ENCODE assay signal across 8 cellular contexts in genomic region chr6:42661540-42662153, GRCh38.
DNase-seq lines count a peak whose midpoint lies in the region; ATAC-seq and TF ChIP-seq lines count a peak whose summit lies in the region.

No MANE protein-coding gene starts in this region.

- TF ChIP-seq POLR2A in right lobe of liver (IDR thresholded peaks at IDR 0.05) = no peak

- peak; percentile 86 for TF ChIP-seq CTCF in HFF-Myc (IDR thresholded peaks at IDR 0.05; ENCODE audit: low read depth, low read length, missing control alignments)
- peak; percentile 87 to 90 (median 88) for TF ChIP-seq CTCF in right lobe of liver (IDR thresholded peaks at IDR 0.05)

- intact Hi-C loops in right lobe of liver (cut with DNase I) = loop anchor here in 1 of 2 donors (10.0 kb wide), 1 partner anchor 213 kb away; the partner anchor contains the start of gene RPL7L1

- DNase-seq in Ammon's horn (ENCODE audit: low spot score) (peak; percentile 78), HFF-Myc (ENCODE audit: extremely low read depth, low read depth) (peak; percentile 38), NCI-H748 (lab: John Stamatoyannopoulos, UW; ENCODE audit: unreplicated experiment) (peak; percentile 75), dedifferentiated amniotic fluid mesenchymal stem cell (ENCODE audit: extremely low spot score) (peak; percentile 76), right lobe of liver (peak; percentile 71 to 77 (median 73))
- DNase-seq in activated CD4-positive, alpha-beta T cell treated with anti-CD3 and anti-CD28 coated beads, Interleukin-2, amount 50 U/mL, for 1 hour = peak; percentile 88
- peak; percentile 67 to 80 (median 71) for DNase-seq in stimulated activated CD4-positive, alpha-beta T cell treated with anti-CD3 and anti-CD28 coated beads, TNF-alpha, amount 100 ng/mL, for 4 hours (ENCODE audit: low read depth in 3 of 3)

- no peak overlapping the region for H3K27ac ChIP-seq in right lobe of liver

- ATAC-seq in right lobe of liver (peak; percentile 86 to 96 (median 94)), HG02798 (IDR thresholded peaks at IDR 0.05; ENCODE audit: poor library complexity, unreplicated experiment) (no peak)

- no peaks in the 10 kb centered on the region for H3K9me3 ChIP-seq in right lobe of liver

- no peaks in the 10 kb centered on the region for H3K4me1 ChIP-seq in right lobe of liver

- peaks cover 4 to 78% (median 30%) of the 10 kb centered on the region in 4 donors for H3K36me3 ChIP-seq in right lobe of liver

- WGBS in right lobe of liver (ENCODE audit: insufficient coverage, low coverage, low lambda C conversion rate, missing lambda C conversion rate) = 0% methylated on average over 5 of the region's 5 CpGs

- H3K4me3 ChIP-seq in HFF-Myc (replicated peaks; ENCODE audit: low read depth, low read length) (no peak overlapping the region), right lobe of liver (no peak overlapping the region)

- H3K27me3 ChIP-seq in right lobe of liver = no peaks in the 10 kb centered on the region

Comparison
In these comparisons a context has a peak if more than half of its experiments do, and no peak if none do; other contexts are left out.
1. DNase-seq: peak in every context shown above with its lines; median percentile 88 in activated CD4-positive, alpha-beta T cell treated with anti-CD3 and anti-CD28 coated beads, Interleukin-2, amount 50 U/mL, for 1 hour; 78 in Ammon's horn; 76 in dedifferentiated amniotic fluid mesenchymal stem cell; 75 in NCI-H748; 73 in right lobe of liver; 71 in stimulated activated CD4-positive, alpha-beta T cell treated with anti-CD3 and anti-CD28 coated beads, TNF-alpha, amount 100 ng/mL, for 4 hours; 38 in HFF-Myc.